ENCODE assay signal across 5 cellular contexts in the genomic region with DNA sequence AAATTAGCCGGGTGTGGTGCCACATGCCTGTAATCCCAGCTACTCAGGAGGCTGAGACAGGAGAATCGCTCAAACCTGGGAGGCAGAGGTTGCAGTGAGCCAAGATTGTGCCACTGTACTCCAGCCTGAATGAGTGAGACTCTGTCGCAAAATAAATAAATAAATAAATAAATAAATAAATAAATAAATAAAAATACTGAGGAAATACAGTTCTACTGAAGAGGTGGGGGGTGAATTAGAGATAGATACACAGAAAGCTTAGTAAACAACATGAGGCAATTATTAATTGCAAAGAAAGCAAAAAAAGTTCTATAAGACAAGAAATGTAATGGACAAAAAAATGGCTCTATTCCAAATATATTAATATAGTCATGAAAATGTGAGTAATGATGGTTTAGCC. TPM values are rescaled to one million over a fixed set of nuclear protein-coding genes. Genes with fewer than 3 reads are reported as not detected.
"Had no signal": no experiment of that assay in that cellular context is flagged by ENCODE, and none has a peak within 500 bp of the region (broad histone marks: within the 10 kb centered on the region; RNA-seq: fewer than 3 reads in every experiment).

No MANE protein-coding gene starts in this region.

RNA-seq across cellular contexts. Expression of a gene that starts 29.1 kb away (rescaled TPM):
- total RNA-seq: LHCN-M2; MCF 10A; PC-3; RPMI7951; T-helper 1 cell treated with Interleukin-12 subunit alpha and Interleukin-12 subunit beta and Interleukin-4 antibody, amounts not matched to agents 30 ng/mL and 1 ng/mL, for 36 hours had no signal
